In genomic region chr1:29924017-29924431, GRCh38 we compare ENCODE assay signal across 1 cellular context.
TF ChIP-seq lines count a peak whose summit lies in the region.

No MANE protein-coding gene starts in this region.

TF ChIP-seq in GM23338, 12 proteins besides CTCF, POLR2A, EP300 and RAD21 (continued from another document):
- peak; percentile 53; the same call in 1 of the 2 replicates for TF ChIP-seq ZNF462 (CRISPR knock-in tag; IDR thresholded peaks at IDR 0.05)
- TF ChIP-seq EZH2phosphoT487 (IDR thresholded peaks at IDR 0.05; ENCODE audit: unreplicated experiment): no peak
- TF ChIP-seq ZNF114 (CRISPR knock-in tag; IDR thresholded peaks at IDR 0.05): no peak
- no peak for TF ChIP-seq NANOG (IDR thresholded peaks at IDR 0.05; ENCODE audit: borderline replicate concordance)
- TF ChIP-seq STAT1 (IDR thresholded peaks at IDR 0.05; ENCODE audit: unreplicated experiment): no peak
- no peak for TF ChIP-seq ZNF331 (CRISPR knock-in tag; IDR thresholded peaks at IDR 0.05; ENCODE audit: low read depth)
- no peak for TF ChIP-seq JUNB (IDR thresholded peaks at IDR 0.05; ENCODE audit: unreplicated experiment)
- no peak for TF ChIP-seq CREB1 (CRISPR knock-in tag; IDR thresholded peaks at IDR 0.05; ENCODE audit: low read depth)
